Comparison of ENCODE assay signal across 23 cellular contexts in the genomic region with DNA sequence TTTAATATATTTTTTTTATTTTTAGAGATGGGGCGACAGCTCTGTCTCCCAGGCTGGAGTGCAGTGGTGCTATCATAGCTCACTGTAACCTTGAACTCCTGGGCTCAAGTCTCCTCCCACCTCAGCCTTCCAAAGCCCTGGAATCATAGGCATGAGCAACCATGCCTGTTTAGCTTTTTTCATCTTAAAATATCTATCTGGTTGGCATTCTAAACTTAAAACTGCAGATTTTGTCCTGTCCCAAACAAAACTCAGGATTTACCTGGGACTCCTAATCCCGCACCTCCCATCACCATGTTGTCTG.
DNase-seq lines count a peak whose midpoint lies in the region; ATAC-seq and TF ChIP-seq lines count a peak whose summit lies in the region.
"Had no signal": no experiment of that assay in that cellular context is flagged by ENCODE, and none has a peak within 500 bp of the region (broad histone marks: within the 10 kb centered on the region; RNA-seq: fewer than 3 reads in every experiment).

No MANE protein-coding gene starts in this region.

- H3K27me3 Mint-ChIP-seq in activated naive CD8-positive, alpha-beta T cell, result no peaks in the 10 kb centered on the region
- no peaks in the 10 kb centered on the region for H3K27me3 Mint-ChIP-seq in activated naive CD8-positive, alpha-beta T cell treated with anti-CD3 and anti-CD28 coated beads, Interleukin-2, amount 50 U/mL, for 24 hours
- H3K27me3 Mint-ChIP-seq in Caco-2 (ENCODE audit: insufficient read depth, unreplicated experiment) (no peaks in the 10 kb centered on the region), WTC11 (ENCODE audit: low read depth) (no peaks in the 10 kb centered on the region), neural progenitor cell (ENCODE audit: insufficient read depth, low read depth) (peaks cover 2% of the 10 kb centered on the region)
- H3K27me3 Mint-ChIP-seq: CD4-positive, alpha-beta memory T cell had no signal

- H3F3A ChIP-seq in neural progenitor cell (ENCODE audit: low read depth), result peaks cover 9% of the 10 kb centered on the region
- H3F3A ChIP-seq in PC-9 (ENCODE audit: insufficient read depth, low read depth), result peaks cover 99% of the 10 kb centered on the region

- H3K9ac ChIP-seq in neural progenitor cell, result no peak overlapping the region
- H3K9ac ChIP-seq: BLaER1 had no signal

- no peak overlapping the region for H2AFZ ChIP-seq in neural progenitor cell (replicated peaks)
- no peak overlapping the region for H2AFZ ChIP-seq in PC-9
- H2AFZ ChIP-seq: GM23338 had no signal

- CTCF ChIA-PET in Caco-2 (lab: Charles Lee) (interaction anchor here (0.6 to 1.7 kb wide), 9 partner anchors 8 to 960 kb away, joined by 3 to 10 read pairs (median 4); no protein-coding TSS in a partner anchor), WTC11 (lab: Charles Lee) (interaction anchor here (0.6 to 1.1 kb wide), 2 partner anchors 99 to 195 kb away, joined by 3 to 4 read pairs; no protein-coding TSS in a partner anchor), PC-9 (lab: Charles Lee) (interaction anchor here (0.6 kb wide), 1 partner anchor 21 kb away, joined by 3 read pairs; no protein-coding TSS in a partner anchor)

- peaks cover 2% of the 10 kb centered on the region for H3K36me3 Mint-ChIP-seq in activated naive CD8-positive, alpha-beta T cell
- peaks cover 29% of the 10 kb centered on the region for H3K36me3 Mint-ChIP-seq in activated naive CD8-positive, alpha-beta T cell treated with anti-CD3 and anti-CD28 coated beads, Interleukin-2, amount 50 U/mL, for 24 hours (ENCODE audit: low read depth)
- H3K36me3 Mint-ChIP-seq in Caco-2 (ENCODE audit: insufficient read depth, unreplicated experiment) (peaks cover 73% of the 10 kb centered on the region), WTC11 (0 out of 2 replicates have a peak, but pooled peaks cover 5% of the 10 kb centered on the region), neural progenitor cell (peaks cover 2% of the 10 kb centered on the region)

- H3K4me3 ChIP-seq in Caco-2 (ENCODE audit: low read depth, low read length), result no peak overlapping the region
- no peak overlapping the region for H3K4me3 ChIP-seq in neural progenitor cell
- H3K4me3 ChIP-seq in PC-9, result no peak overlapping the region
- H3K4me3 ChIP-seq: BLaER1, GM23338 had no signal

- peaks cover 5% of the 10 kb centered on the region for H3K4me1 Mint-ChIP-seq in activated naive CD8-positive, alpha-beta T cell (ENCODE audit: low read depth)
- H3K4me1 Mint-ChIP-seq in activated naive CD8-positive, alpha-beta T cell treated with anti-CD3 and anti-CD28 coated beads, Interleukin-2, amount 50 U/mL, for 24 hours, result peaks cover 3% of the 10 kb centered on the region
- H3K4me1 Mint-ChIP-seq in Caco-2 (ENCODE audit: low read depth, unreplicated experiment), result peaks cover 18% of the 10 kb centered on the region
- H3K4me1 Mint-ChIP-seq in WTC11, result peaks cover 23% of the 10 kb centered on the region
- H3K4me1 Mint-ChIP-seq in neural progenitor cell, result peaks cover 16% of the 10 kb centered on the region

- H4K20me1 ChIP-seq in neural progenitor cell (ENCODE audit: low read depth) (peaks cover 8% of the 10 kb centered on the region), PC-9 (ENCODE audit: insufficient read depth) (peaks cover 15% of the 10 kb centered on the region)

- H3K27ac ChIP-seq in neural progenitor cell (no peak overlapping the region), PC-9 (no peak overlapping the region)
- H3K27ac ChIP-seq: BLaER1, HL-60 had no signal

- intact Hi-C loops in Caco-2 (cut with micrococcal nuclease; ENCODE audit: unreplicated experiment) (loop anchor here (5.0 kb wide), 2 partner anchors 127 to 463 kb away; a partner anchor contains a TSS), PC-9 (cut with micrococcal nuclease; ENCODE audit: unreplicated experiment) (loop anchor here (5.0 kb wide), 1 partner anchor 1287 kb away; no protein-coding TSS in a partner anchor)

- no TSS peak for BruUV-seq in Caco-2 (replicated peaks; lab: Mats Ljungman, UMichigan)
- BruUV-seq in PC-9 (replicated peaks; lab: Mats Ljungman, UMichigan), result no TSS peak

- TF ChIP-seq CTCF in Caco-2 (IDR thresholded peaks at IDR 0.05; ENCODE audit: insufficient read depth in 1 of 2, low read depth in 1 of 2, low read length in 1 of 2, severe bottlenecking in 1 of 2, unreplicated experiment in 1 of 2) (no peak), WTC11 (IDR thresholded peaks at IDR 0.05) (no peak), neural progenitor cell (IDR thresholded peaks at IDR 0.05) (no peak), PC-9 (conservative IDR thresholded peaks at IDR 0.05) (no peak)

- POLR2A ChIA-PET in Caco-2 (lab: Charles Lee) (interaction anchor here (0.7 kb wide), 1 partner anchor 266 kb away, joined by 3 read pairs; no protein-coding TSS in a partner anchor), WTC11 (lab: Charles Lee) (no interaction called here), PC-9 (lab: Charles Lee; ENCODE audit: unreplicated experiment) (no interaction called here)

- H3K36me3 ChIP-seq in Caco-2 (ENCODE audit: control insufficient read depth, insufficient read depth, low read length), result peaks cover 4% of the 10 kb centered on the region
- peaks cover 12% of the 10 kb centered on the region for H3K36me3 ChIP-seq in neural progenitor cell
- peaks cover 61% of the 10 kb centered on the region for H3K36me3 ChIP-seq in PC-9 (ENCODE audit: low read depth)

- no peak for ATAC-seq in activated naive CD8-positive, alpha-beta T cell treated with anti-CD3 and anti-CD28 coated beads, Interleukin-2, amount 50 U/mL, for 24 hours
- no peak for ATAC-seq in WTC11
- ATAC-seq: GM23338, PC-3 had no signal

- DNase-seq in activated naive CD8-positive, alpha-beta T cell treated with anti-CD3 and anti-CD28 coated beads, Interleukin-2, amount 50 U/mL, for 24 hours, result no peak
- DNase-seq in Caco-2, result no peak
- DNase-seq in WTC11 (ENCODE audit: low spot score), result no peak
- no peak for DNase-seq in neural progenitor cell (ENCODE audit: low spot score)
- no peak for DNase-seq in PC-9
- DNase-seq in OCI-M1 (lab: John Stamatoyannopoulos, UW), result no peak
- no peak for DNase-seq in mesenteric fat pad (ENCODE audit: low spot score)
- DNase-seq: CD4-positive, alpha-beta memory T cell; HCEC 1CT; KBM-7; MM.1S; NCI-H1048; NCI-H1417 treated with DMSO at 0.1 percent for 48 hours; NCI-H187; NCI-H446 treated with DMSO at 0.1 percent for 48 hours; NCI-H526 treated with DMSO at 0.1 percent for 48 hours; PC-3; RPMI8226; SHP77 treated with DMSO at 0.1 percent for 48 hours had no signal

- H3K9me3 ChIP-seq in Caco-2, result no peaks in the 10 kb centered on the region
- no peaks in the 10 kb centered on the region for H3K9me3 ChIP-seq in neural progenitor cell (ENCODE audit: low read depth)
- no peaks in the 10 kb centered on the region for H3K9me3 ChIP-seq in PC-9 (ENCODE audit: insufficient read depth, low read depth)
- H3K9me3 ChIP-seq: BLaER1 had no signal

- H3K9me3 Mint-ChIP-seq in activated naive CD8-positive, alpha-beta T cell (ENCODE audit: low read depth), result no peaks in the 10 kb centered on the region
- H3K9me3 Mint-ChIP-seq in activated naive CD8-positive, alpha-beta T cell treated with anti-CD3 and anti-CD28 coated beads, Interleukin-2, amount 50 U/mL, for 24 hours, result no peaks in the 10 kb centered on the region
- H3K9me3 Mint-ChIP-seq in Caco-2 (ENCODE audit: unreplicated experiment) (no peaks in the 10 kb centered on the region), WTC11 (no peaks in the 10 kb centered on the region), neural progenitor cell (no peaks in the 10 kb centered on the region)
- H3K9me3 Mint-ChIP-seq: GM23338 had no signal

- H3K27me3 ChIP-seq in Caco-2 (replicated peaks; ENCODE audit: control insufficient read depth, insufficient read depth, low read length) (no peaks in the 10 kb centered on the region), neural progenitor cell (no peaks in the 10 kb centered on the region), PC-9 (ENCODE audit: insufficient read depth, low read depth) (no peaks in the 10 kb centered on the region)
- H3K27me3 ChIP-seq: BLaER1 had no signal

- H3K9me2 ChIP-seq in PC-9 (ENCODE audit: insufficient read depth), result no peaks in the 10 kb centered on the region

- H3K4me1 ChIP-seq in Caco-2 (peaks cover 16% of the 10 kb centered on the region), neural progenitor cell (peaks cover 11% of the 10 kb centered on the region), PC-9 (replicated peaks; ENCODE audit: insufficient read depth) (no peaks in the 10 kb centered on the region)

- H3K4me2 ChIP-seq in neural progenitor cell (no peak overlapping the region), PC-9 (no peak overlapping the region)
- H3K4me2 ChIP-seq: BLaER1, GM23338 had no signal

- peak overlapping the region; percentile 64 for H3K27ac Mint-ChIP-seq in activated naive CD8-positive, alpha-beta T cell
- H3K27ac Mint-ChIP-seq in activated naive CD8-positive, alpha-beta T cell treated with anti-CD3 and anti-CD28 coated beads, Interleukin-2, amount 50 U/mL, for 24 hours, result no peak overlapping the region
- H3K27ac Mint-ChIP-seq in Caco-2 (ENCODE audit: unreplicated experiment) (peak overlapping the region; percentile 13), WTC11 (peak overlapping the region; percentile 22), neural progenitor cell (peak overlapping the region; percentile 9)
- H3K27ac Mint-ChIP-seq: GM23338 had no signal

- no peaks in the 10 kb centered on the region for H3K79me2 ChIP-seq in neural progenitor cell (ENCODE audit: low read depth)
- H3K79me2 ChIP-seq in PC-9 (ENCODE audit: low read depth), result no peaks in the 10 kb centered on the region

- no peak overlapping the region for H3K4me3 Mint-ChIP-seq in activated naive CD8-positive, alpha-beta T cell
- no peak overlapping the region for H3K4me3 Mint-ChIP-seq in activated naive CD8-positive, alpha-beta T cell treated with anti-CD3 and anti-CD28 coated beads, Interleukin-2, amount 50 U/mL, for 24 hours
- no peak overlapping the region for H3K4me3 Mint-ChIP-seq in Caco-2 (ENCODE audit: unreplicated experiment)
- no peak overlapping the region for H3K4me3 Mint-ChIP-seq in WTC11
- H3K4me3 Mint-ChIP-seq in neural progenitor cell, result no peak overlapping the region
- H3K4me3 Mint-ChIP-seq: GM23338 had no signal

TF ChIP-seq in WTC11, 78 proteins besides CTCF, POLR2A, EP300 and RAD21 (continues in another document):
- TF ChIP-seq ZNF671 (CRISPR knock-in tag; IDR thresholded peaks at IDR 0.05) (no peak), GTF2I (CRISPR knock-in tag; conservative IDR thresholded peaks at IDR 0.05) (no peak)
- TF ChIP-seq, protein P1, sequence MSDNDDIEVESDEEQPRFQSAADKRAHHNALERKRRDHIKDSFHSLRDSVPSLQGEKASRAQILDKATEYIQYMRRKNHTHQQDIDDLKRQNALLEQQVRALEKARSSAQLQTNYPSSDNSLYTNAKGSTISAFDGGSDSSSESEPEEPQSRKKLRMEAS (CRISPR knock-in tag; IDR thresholded peaks at IDR 0.05), result no peak
